In genomic region chr5:13359326-13359725, GRCh38 we compare ENCODE assay signal across 25 cellular contexts.
DNase-seq lines count a peak whose midpoint lies in the region; ATAC-seq, FAIRE-seq and TF ChIP-seq lines count a peak whose summit lies in the region.
"Had no signal": no experiment of that assay in that cellular context is flagged by ENCODE, and none has a peak within 500 bp of the region (broad histone marks: within the 10 kb centered on the region; RNA-seq: fewer than 3 reads in every experiment).

No MANE protein-coding gene starts in this region.

- H3K4me1 ChIP-seq in ACC112 (ENCODE audit: control insufficient read depth, insufficient read depth, low read length, unreplicated experiment) = peaks cover 17% of the 10 kb centered on the region
- H3K4me1 ChIP-seq: vagina had no signal

- no peak for DNase-seq in HTR-8/SVneo (ENCODE audit: insufficient read length, low spot score)
- DNase-seq in astrocyte of the hippocampus (ENCODE audit: low read depth, low spot score) = peak; percentile 21
- peak; percentile 61 for DNase-seq in fibroblast of the conjunctiva (ENCODE audit: low read depth)
- DNase-seq in NCI-H1092 (lab: John Stamatoyannopoulos, UW) = no peak
- DNase-seq in stimulated activated CD4-positive, alpha-beta T cell treated with anti-CD3 and anti-CD28 coated beads, Interleukin-2, amount 100 ng/mL, for 48 hours = no peak
- DNase-seq: activated gamma-delta T cell treated with Interleukin-2 at 50 U/mL for 16 hours; effector CD8-positive, alpha-beta T cell; hippocampal formation; kidney; mesendoderm; NCI-H1092 treated with DMSO at 0.1 percent for 48 hours; NCI-H2107; NCI-H524 treated with DMSO at 0.1 percent for 48 hours; SHP77 treated with DMSO at 0.1 percent for 48 hours; stimulated activated CD4-positive, alpha-beta T cell treated with anti-CD3 and anti-CD28 coated beads, Interleukin-4, amount 100 ng/mL, for 4 hours; T-cell had no signal

- H3K27me3 ChIP-seq in ACC112 (ENCODE audit: insufficient read depth, low read length) = no peaks in the 10 kb centered on the region
- H3K27me3 ChIP-seq: vagina had no signal

- TF ChIP-seq POLR2A in GM18505 (IDR thresholded peaks at IDR 0.05; ENCODE audit: borderline replicate concordance, extremely low read depth, insufficient read depth, insufficient read length) = no peak

- H3K36me3 ChIP-seq in ACC112 (ENCODE audit: insufficient read depth, low read length) = no peaks in the 10 kb centered on the region
- H3K36me3 ChIP-seq: vagina had no signal

- H3K27ac ChIP-seq in ACC112 (ENCODE audit: low read depth, low read length) = peak overlapping the region; percentile 52
- H3K27ac ChIP-seq: C4-2B, vagina had no signal

- peak; percentile 58 for FAIRE-seq in HTR-8/SVneo (lab: Jason Lieb, UNC)
- FAIRE-seq: A204.1, K562, kidney had no signal

- H2AFZ ChIP-seq in ACC112 (ENCODE audit: low read length, unreplicated experiment) = peak overlapping the region; percentile 56

- H3K4me3 ChIP-seq in ACC112 (ENCODE audit: low read depth, low read length) = 0 out of 2 replicates have a peak overlapping the region, but pooled peaks have one; percentile 29
- H3K4me3 ChIP-seq: K562, smooth muscle cell, vagina had no signal

- ATAC-seq in GM18907 (IDR thresholded peaks at IDR 0.05; ENCODE audit: unreplicated experiment) (no peak), GM18505 (IDR thresholded peaks at IDR 0.05; ENCODE audit: unreplicated experiment) (no peak)
- ATAC-seq: K562; natural killer cell treated with Interleukin-12 subunit alpha and Interleukin-12 subunit beta and Interleukin-15 and Interleukin-18, amount 100 ng/mL, for 72 hours; T-cell had no signal

- no peaks in the 10 kb centered on the region for H3K79me2 ChIP-seq in ACC112 (ENCODE audit: control insufficient read depth, insufficient read depth, low read length, unreplicated experiment)

Comparison
In these comparisons a context has a peak if more than half of its experiments do, and no peak if none do; other contexts are left out.
1. DNase-seq: peak in astrocyte of the hippocampus (single experiment) and fibroblast of the conjunctiva (single experiment); none in HTR-8/SVneo (single experiment), NCI-H1092 (single experiment) and stimulated activated CD4-positive, alpha-beta T cell treated with anti-CD3 and anti-CD28 coated beads, Interleukin-2, amount 100 ng/mL, for 48 hours (0 of 2).